1 cellular context compared by ENCODE assay signal in genomic region chr19:8832132-8833021, GRCh38.
TF ChIP-seq lines count a peak whose summit lies in the region.

TSS of gene MBD3L1 (plus strand) at chr19:8832377. CDS start at chr19:8842679, 10,302 bp downstream.
TSS of gene ZNF558 (minus strand) at chr19:8832304. CDS start at chr19:8822659, 9,645 bp downstream.

TF ChIP-seq in A549, 52 proteins besides CTCF, POLR2A, EP300 and RAD21 (continued from another document):
- no peak; the same call in 1 of the 2 replicates for TF ChIP-seq HMGXB4 (CRISPR knock-in tag; IDR thresholded peaks at IDR 0.05; ENCODE audit: borderline replicate concordance)
- TF ChIP-seq REST (IDR thresholded peaks at IDR 0.05): no peak
- no peak for TF ChIP-seq EHMT2 (IDR thresholded peaks at IDR 0.05; ENCODE audit: low read depth)
- TF ChIP-seq CHD4 (IDR thresholded peaks at IDR 0.05; ENCODE audit: borderline replicate concordance): no peak
- TF ChIP-seq FOXS1 (CRISPR knock-in tag; IDR thresholded peaks at IDR 0.05): 0 out of 2 replicates have a peak, but pooled peaks have one; percentile 8
- TF ChIP-seq ZNF302 (CRISPR knock-in tag; IDR thresholded peaks at IDR 0.05): no peak
- TF ChIP-seq USF2 (IDR thresholded peaks at IDR 0.05): no peak
- TF ChIP-seq KDM5A (IDR thresholded peaks at IDR 0.05): no peak
